Comparison of ENCODE assay signal across 12 cellular contexts in genomic region chr10:109892087-109892486, GRCh38. TPM values are rescaled to one million over a fixed set of nuclear protein-coding genes. Genes with fewer than 3 reads are reported as not detected.
DNase-seq lines count a peak whose midpoint lies in the region; ATAC-seq and TF ChIP-seq lines count a peak whose summit lies in the region.
"Had no signal": no experiment of that assay in that cellular context is flagged by ENCODE, and none has a peak within 500 bp of the region (broad histone marks: within the 10 kb centered on the region; RNA-seq: fewer than 3 reads in every experiment).

No MANE protein-coding gene starts in this region.

- no peaks in the 10 kb centered on the region for H3K9me3 Mint-ChIP-seq in T-cell
- H3K9me3 Mint-ChIP-seq in central memory CD8-positive, alpha-beta T cell: no peaks in the 10 kb centered on the region

- H3K4me2 ChIP-seq in SK-N-SH (peak overlapping the region; percentile 47), trophoblast cell (ENCODE audit: low read length) (no peak overlapping the region)

- peaks cover 10% of the 10 kb centered on the region for H3F3A ChIP-seq in SK-N-SH (replicated peaks; ENCODE audit: insufficient read depth)

- H3K23ac ChIP-seq in trophoblast cell (ENCODE audit: low read length): no peak overlapping the region

- peak overlapping the region; percentile 21 for H3K4ac ChIP-seq in trophoblast cell (ENCODE audit: low read depth, low read length)

- H2BK12ac ChIP-seq in trophoblast cell (ENCODE audit: low read length): peak overlapping the region; percentile 19

- WGBS in SK-N-SH (ENCODE audit: low lambda C conversion rate): 96% methylated on average over 3 of the region's 4 CpGs
- no CpG with 5 or more reads among the region's 4 CpGs for WGBS in trophoblast cell (ENCODE audit: extremely low coverage, insufficient coverage, insufficient read length)

- no peaks in the 10 kb centered on the region for H4K20me1 ChIP-seq in SK-N-SH (ENCODE audit: insufficient read depth)

- peaks cover 33% of the 10 kb centered on the region for H3K36me3 Mint-ChIP-seq in T-cell
- H3K36me3 Mint-ChIP-seq in central memory CD8-positive, alpha-beta T cell (ENCODE audit: insufficient read depth): peaks cover 19% of the 10 kb centered on the region

- peak overlapping the region; percentile 13 for H3K18ac ChIP-seq in trophoblast cell (ENCODE audit: low read length)

- TF ChIP-seq RAD21 in SK-N-SH (IDR thresholded peaks at IDR 0.05; ENCODE audit: low read length): no peak

- peak overlapping the region; percentile 57 to 60 for H3K27ac Mint-ChIP-seq in T-cell
- peak overlapping the region; percentile 59 for H3K27ac Mint-ChIP-seq in central memory CD8-positive, alpha-beta T cell (ENCODE audit: low read depth)

- H3K79me1 ChIP-seq in trophoblast cell (ENCODE audit: low read length): peaks cover 15% of the 10 kb centered on the region

- no peak overlapping the region for H3K4me3 ChIP-seq in SK-N-SH (ENCODE audit: low read depth in 2 of 2, low read length in 1 of 2)
- H3K4me3 ChIP-seq in trophoblast cell (ENCODE audit: low read depth, low read length): no peak overlapping the region

- peaks cover 12 to 30% of the 10 kb centered on the region in 2 experiments for H3K36me3 ChIP-seq in SK-N-SH (replicated peaks in 1 of 2; ENCODE audit: control insufficient read depth in 1 of 2, insufficient read depth in 2 of 2, low read length in 1 of 2)
- peaks cover 8 to 17% of the 10 kb centered on the region in 2 experiments for H3K36me3 ChIP-seq in trophoblast cell (ENCODE audit: control insufficient read depth in 1 of 2, insufficient read depth in 2 of 2, low read length in 2 of 2)

- CTCF ChIA-PET in SK-N-SH (lab: Yijun Ruan, JAX) (interaction anchor here (0.6 to 7.6 kb wide), 4 partner anchors 8 to 225 kb away, joined by 3 to 61 read pairs (median 3); partner anchors contain the start of gene ADD3), T-cell (lab: Charles Lee) (interaction anchor here (0.6 to 1.3 kb wide), 4 partner anchors 8 to 90 kb away, joined by 3 to 5 read pairs (median 4); no protein-coding TSS in a partner anchor)

- no peak for TF ChIP-seq EP300 in SK-N-SH (IDR thresholded peaks at IDR 0.05; ENCODE audit: borderline replicate concordance in 1 of 2, low read depth in 1 of 2, low read length in 1 of 2)

- H3K4me1 ChIP-seq in SK-N-SH (ENCODE audit: control insufficient read depth in 1 of 2, insufficient read depth in 2 of 2, low read depth in 1 of 2, low read length in 1 of 2) (peaks cover 18 to 27% of the 10 kb centered on the region in 2 experiments; a peak in 3 of 4 replicates), trophoblast cell (ENCODE audit: control insufficient read depth in 1 of 2, insufficient read depth in 2 of 2, low read length in 2 of 2) (peaks cover 24 to 31% of the 10 kb centered on the region in 2 experiments)

- POLR2A ChIA-PET in SK-N-SH (lab: Yijun Ruan, JAX): no interaction called here
- POLR2A ChIA-PET in T-cell (lab: Charles Lee): no interaction called here

- H2AFZ ChIP-seq in SK-N-SH (ENCODE audit: low read depth) (no peak overlapping the region), trophoblast cell (ENCODE audit: insufficient read depth, low read length, poor library complexity) (no peak overlapping the region)

- H4K8ac ChIP-seq in trophoblast cell (ENCODE audit: low read depth, low read length): no peak overlapping the region

- peak overlapping the region; percentile 12 for H3K14ac ChIP-seq in trophoblast cell (ENCODE audit: low read length)

- H3K27ac ChIP-seq in SK-N-SH (ENCODE audit: low read depth in 2 of 2, low read length in 1 of 2) (peak overlapping the region; percentile 54 to 78; a peak in 3 of 4 replicates), trophoblast cell (ENCODE audit: low read depth, low read length) (peak overlapping the region; percentile 9)
- H3K27ac ChIP-seq: 22Rv1, HL-60 had no signal

- H3K4me1 Mint-ChIP-seq in T-cell: peaks cover 27 to 46% (median 38%) of the 10 kb centered on the region in 3 donors
- H3K4me1 Mint-ChIP-seq in central memory CD8-positive, alpha-beta T cell: peaks cover 63% of the 10 kb centered on the region

- peak overlapping the region; percentile 23 for H2BK5ac ChIP-seq in trophoblast cell (ENCODE audit: low read depth, low read length, poor library complexity)

- peak overlapping the region; percentile 41 for H2BK120ac ChIP-seq in trophoblast cell (ENCODE audit: insufficient read depth, low read length, poor library complexity)

- no peak overlapping the region for H4K12ac ChIP-seq in trophoblast cell (ENCODE audit: low read depth, low read length)

- H3K27me3 Mint-ChIP-seq in T-cell: no peaks in the 10 kb centered on the region
- no peaks in the 10 kb centered on the region for H3K27me3 Mint-ChIP-seq in central memory CD8-positive, alpha-beta T cell

- peak overlapping the region; percentile 21 for H4K91ac ChIP-seq in trophoblast cell (ENCODE audit: low read depth, low read length)

- H3K27me3 ChIP-seq in SK-N-SH (ENCODE audit: insufficient read depth) (no peaks in the 10 kb centered on the region), trophoblast cell (ENCODE audit: insufficient read depth, low read length) (no peaks in the 10 kb centered on the region)

- TF ChIP-seq CTCF in SK-N-SH (IDR thresholded peaks at IDR 0.05): no peak

- H3K9ac ChIP-seq in SK-N-SH: no peak overlapping the region
- no peak overlapping the region for H3K9ac ChIP-seq in trophoblast cell (ENCODE audit: low read length)

- no peaks in the 10 kb centered on the region for H3K9me3 ChIP-seq in SK-N-SH
- H3K9me3 ChIP-seq in trophoblast cell (ENCODE audit: insufficient read depth, low read depth, low read length): no peaks in the 10 kb centered on the region

- H3K9me2 ChIP-seq in SK-N-SH: no peaks in the 10 kb centered on the region

- H3K4me3 Mint-ChIP-seq in T-cell: no peak overlapping the region
- H3K4me3 Mint-ChIP-seq in central memory CD8-positive, alpha-beta T cell: peak overlapping the region; percentile 25

- no peak for ATAC-seq in SK-N-SH treated with all-trans-retinoic acid at 6 μM for 48 hours
- no peak for ATAC-seq in T-cell (replicated peaks in 1 of 4)
- no peak for ATAC-seq in central memory CD8-positive, alpha-beta T cell (replicated peaks; ENCODE audit: extremely low read depth, poor library complexity, severe bottlenecking)
- ATAC-seq in GM19395 (IDR thresholded peaks at IDR 0.05; ENCODE audit: unreplicated experiment): no peak
- ATAC-seq in GM18873 (IDR thresholded peaks at IDR 0.05; ENCODE audit: low FRiP score, unreplicated experiment): no peak

- H3K79me2 ChIP-seq in SK-N-SH (ENCODE audit: insufficient read depth): peaks cover 21% of the 10 kb centered on the region
- peaks cover 4% of the 10 kb centered on the region for H3K79me2 ChIP-seq in trophoblast cell (ENCODE audit: control insufficient read depth, insufficient read depth, low read length, poor library complexity)

- H2AK5ac ChIP-seq in trophoblast cell (ENCODE audit: low read length): peak overlapping the region; percentile 12

- DNase-seq in SK-N-SH: no peak
- DNase-seq in T-cell: peak in 1 of 34 experiments; percentile 5
- no peak for DNase-seq in central memory CD8-positive, alpha-beta T cell (ENCODE audit: low spot score in 2 of 2)
- no peak for DNase-seq in trophoblast cell
- no peak for DNase-seq in NCI-H187 treated with DMSO at 0.1 percent for 48 hours (lab: John Stamatoyannopoulos, UW)
- DNase-seq: COR-L47, NCI-H1105 treated with DMSO at 0.1 percent for 48 hours had no signal

TF ChIP-seq in SK-N-SH, 30 proteins besides CTCF, POLR2A, EP300 and RAD21:
- TF ChIP-seq, protein P1, sequence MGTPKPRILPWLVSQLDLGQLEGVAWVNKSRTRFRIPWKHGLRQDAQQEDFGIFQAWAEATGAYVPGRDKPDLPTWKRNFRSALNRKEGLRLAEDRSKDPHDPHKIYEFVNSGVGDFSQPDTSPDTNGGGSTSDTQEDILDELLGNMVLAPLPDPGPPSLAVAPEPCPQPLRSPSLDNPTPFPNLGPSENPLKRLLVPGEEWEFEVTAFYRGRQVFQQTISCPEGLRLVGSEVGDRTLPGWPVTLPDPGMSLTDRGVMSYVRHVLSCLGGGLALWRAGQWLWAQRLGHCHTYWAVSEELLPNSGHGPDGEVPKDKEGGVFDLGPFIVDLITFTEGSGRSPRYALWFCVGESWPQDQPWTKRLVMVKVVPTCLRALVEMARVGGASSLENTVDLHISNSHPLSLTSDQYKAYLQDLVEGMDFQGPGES (IDR thresholded peaks at IDR 0.05; ENCODE audit: low read depth, low read length): no peak

TF ChIP-seq in SK-N-SH treated with all-trans-retinoic acid at 6 μM for 48 hours, 23 proteins besides CTCF, POLR2A, EP300 and RAD21 (continues in another document):
- TF ChIP-seq ARNTL (CRISPR knock-in tag; IDR thresholded peaks at IDR 0.05; ENCODE audit: borderline replicate concordance, low read depth) (no peak), ISL1 (CRISPR knock-in tag; IDR thresholded peaks at IDR 0.05) (no peak), TCF4 (CRISPR knock-in tag; IDR thresholded peaks at IDR 0.05; ENCODE audit: borderline replicate concordance) (no peak), PATZ1 (CRISPR knock-in tag; IDR thresholded peaks at IDR 0.05; ENCODE audit: borderline replicate concordance) (no peak), GLIS3 (CRISPR knock-in tag; IDR thresholded peaks at IDR 0.05) (no peak), BACH2 (CRISPR knock-in tag; IDR thresholded peaks at IDR 0.05; ENCODE audit: borderline replicate concordance) (no peak), ZFP3 (CRISPR knock-in tag; IDR thresholded peaks at IDR 0.05) (no peak), ZC3H10 (CRISPR knock-in tag; IDR thresholded peaks at IDR 0.05) (no peak), CSDC2 (CRISPR knock-in tag; IDR thresholded peaks at IDR 0.05) (no peak)

RNA-seq across cellular contexts. Expression of gene XPNPEP1, which starts 31.2 kb away (rescaled TPM):
- polyA plus RNA-seq in SK-N-SH (2012; rRNA removed): 167 and 190 TPM in 2 replicates
- 122 and 146 TPM in 2 replicates for polyA plus RNA-seq in SK-N-SH (2012; cell fraction: cytosol; rRNA removed)
- 264 and 305 TPM in 2 replicates for polyA plus RNA-seq in SK-N-SH (2012; cell fraction: nucleus; rRNA removed)
- 10 to 100 TPM; 40.0 to 63.9 (median 44.6) TPM for total RNA-seq in T-cell
- polyA plus RNA-seq in trophoblast cell (2013): 48.2 and 48.7 TPM in 2 replicates
